In genomic region chr6:134830194-134830593, GRCh38 we compare ENCODE assay signal across 20 cellular contexts.
DNase-seq lines count a peak whose midpoint lies in the region; ATAC-seq and FAIRE-seq lines count a peak whose summit lies in the region.
"Had no signal": no experiment of that assay in that cellular context is flagged by ENCODE, and none has a peak within 500 bp of the region (broad histone marks: within the 10 kb centered on the region; RNA-seq: fewer than 3 reads in every experiment).

No MANE protein-coding gene starts in this region.

- H3K4me3 Mint-ChIP-seq in activated naive CD8-positive, alpha-beta T cell treated with anti-CD3 and anti-CD28 coated beads, Interleukin-2, amount 50 U/mL, for 24 hours = no peak overlapping the region
- H3K4me3 Mint-ChIP-seq: H9 had no signal

- H3K79me2 ChIP-seq in GM23248 (ENCODE audit: insufficient read depth) (no peaks in the 10 kb centered on the region), trophoblast cell (ENCODE audit: control insufficient read depth, insufficient read depth, low read length, poor library complexity) (no peaks in the 10 kb centered on the region)

- H3K4me1 Mint-ChIP-seq in activated naive CD8-positive, alpha-beta T cell treated with anti-CD3 and anti-CD28 coated beads, Interleukin-2, amount 50 U/mL, for 24 hours = no peaks in the 10 kb centered on the region

- H3K4me3 ChIP-seq in GM23248 (no peak overlapping the region), trophoblast cell (ENCODE audit: low read depth, low read length) (no peak overlapping the region)

- no peak overlapping the region for H3K23ac ChIP-seq in trophoblast cell (ENCODE audit: low read length)

- no peak overlapping the region for H2BK5ac ChIP-seq in trophoblast cell (ENCODE audit: low read depth, low read length, poor library complexity)

- H4K91ac ChIP-seq in trophoblast cell (ENCODE audit: low read depth, low read length) = no peak overlapping the region

- H2AK5ac ChIP-seq in trophoblast cell (ENCODE audit: low read length) = no peak overlapping the region

- H3K4ac ChIP-seq in trophoblast cell (ENCODE audit: low read depth, low read length) = no peak overlapping the region

- H4K12ac ChIP-seq in trophoblast cell (ENCODE audit: low read depth, low read length) = no peak overlapping the region

- H3K4me2 ChIP-seq in GM23248 (ENCODE audit: unreplicated experiment) (no peak overlapping the region), trophoblast cell (ENCODE audit: low read length) (no peak overlapping the region)

- H4K8ac ChIP-seq in trophoblast cell (ENCODE audit: low read depth, low read length) = no peak overlapping the region

- DNase-seq in GM23248 (peak; percentile 24), fibroblast of gingiva (ENCODE audit: low read depth) (peak; percentile 69), left lobe of liver (ENCODE audit: low spot score) (no peak), trophoblast cell (peak; percentile 44 to 46), HTR-8/SVneo (ENCODE audit: insufficient read length, low spot score) (no peak), 8988T (no peak), CD1c-positive myeloid dendritic cell (ENCODE audit: extremely low spot score) (no peak)
- DNase-seq in activated naive CD8-positive, alpha-beta T cell treated with anti-CD3 and anti-CD28 coated beads, Interleukin-2, amount 50 U/mL, for 24 hours = no peak
- DNase-seq: COR-L47, DMS153, GDM1, H9, Kasumi-1, MM.1S, NCI-H2029 treated with DMSO at 0.1 percent for 48 hours, NCI-H526 treated with DMSO at 0.1 percent for 48 hours had no signal

- peaks cover 2% of the 10 kb centered on the region for H3K9me3 Mint-ChIP-seq in activated naive CD8-positive, alpha-beta T cell treated with anti-CD3 and anti-CD28 coated beads, Interleukin-2, amount 50 U/mL, for 24 hours

- H2BK12ac ChIP-seq in trophoblast cell (ENCODE audit: low read length) = no peak overlapping the region

- H3K27me3 Mint-ChIP-seq in activated naive CD8-positive, alpha-beta T cell treated with anti-CD3 and anti-CD28 coated beads, Interleukin-2, amount 50 U/mL, for 24 hours = no peaks in the 10 kb centered on the region

- H3K14ac ChIP-seq in trophoblast cell (ENCODE audit: low read length) = no peak overlapping the region

- H2AFZ ChIP-seq in GM23248 (no peak overlapping the region), trophoblast cell (ENCODE audit: insufficient read depth, low read length, poor library complexity) (no peak overlapping the region)

- H4K20me1 ChIP-seq in GM23248 (ENCODE audit: insufficient read depth) = no peaks in the 10 kb centered on the region

- no peaks in the 10 kb centered on the region for H3K36me3 Mint-ChIP-seq in activated naive CD8-positive, alpha-beta T cell treated with anti-CD3 and anti-CD28 coated beads, Interleukin-2, amount 50 U/mL, for 24 hours (ENCODE audit: low read depth)

- 0 out of 2 replicates have a peak, but pooled peaks cover 6% of the 10 kb centered on the region for H3F3A ChIP-seq in GM23248 (ENCODE audit: insufficient read depth)

- H2BK120ac ChIP-seq in trophoblast cell (ENCODE audit: insufficient read depth, low read length, poor library complexity) = no peak overlapping the region

- H3K36me3 ChIP-seq in GM23248 (ENCODE audit: low read depth) (no peaks in the 10 kb centered on the region), trophoblast cell (ENCODE audit: control insufficient read depth in 1 of 2, insufficient read depth in 2 of 2, low read length in 2 of 2) (no peaks in the 10 kb centered on the region)

- H3K27me3 ChIP-seq in GM23248 (replicated peaks; ENCODE audit: insufficient read depth) = no peaks in the 10 kb centered on the region
- H3K27me3 ChIP-seq in trophoblast cell (ENCODE audit: insufficient read depth, low read length) = no peaks in the 10 kb centered on the region

- H3K9me3 ChIP-seq in GM23248 (ENCODE audit: low read depth) = no peaks in the 10 kb centered on the region
- no peaks in the 10 kb centered on the region for H3K9me3 ChIP-seq in trophoblast cell (ENCODE audit: insufficient read depth, low read depth, low read length)

- no peak overlapping the region for H3K18ac ChIP-seq in trophoblast cell (ENCODE audit: low read length)

- no peak overlapping the region for H3K27ac Mint-ChIP-seq in activated naive CD8-positive, alpha-beta T cell treated with anti-CD3 and anti-CD28 coated beads, Interleukin-2, amount 50 U/mL, for 24 hours
- H3K27ac Mint-ChIP-seq: H9 had no signal

- H3K79me1 ChIP-seq in trophoblast cell (ENCODE audit: low read length) = no peaks in the 10 kb centered on the region

- H3K4me1 ChIP-seq in GM23248 (ENCODE audit: insufficient read depth) = peaks cover 16% of the 10 kb centered on the region
- no peaks in the 10 kb centered on the region for H3K4me1 ChIP-seq in trophoblast cell (ENCODE audit: control insufficient read depth in 1 of 2, insufficient read depth in 2 of 2, low read length in 2 of 2)

- no peak overlapping the region for H3K27ac ChIP-seq in GM23248
- no peak overlapping the region for H3K27ac ChIP-seq in trophoblast cell (ENCODE audit: low read depth, low read length)
- H3K27ac ChIP-seq: C4-2B, HL-60 had no signal

- no peaks in the 10 kb centered on the region for H3K9me2 ChIP-seq in GM23248 (ENCODE audit: insufficient read depth)

- H3K9ac ChIP-seq in GM23248 (no peak overlapping the region), trophoblast cell (ENCODE audit: low read length) (no peak overlapping the region)

- in situ Hi-C loops in GM23248 (cut with MboI) = no loop called here

- ATAC-seq in left lobe of liver = peak; percentile 56
- no peak for ATAC-seq in activated naive CD8-positive, alpha-beta T cell treated with anti-CD3 and anti-CD28 coated beads, Interleukin-2, amount 50 U/mL, for 24 hours
- ATAC-seq: Right ventricle myocardium inferior had no signal

- 60 to 62% methylated on average over 4 of the region's 4 CpGs for WGBS in GM23248 (ENCODE audit: low coverage in 1 of 2, low lambda C conversion rate in 2 of 2, missing lambda C conversion rate in 2 of 2), 2 experiments
- WGBS in trophoblast cell (ENCODE audit: extremely low coverage, insufficient coverage, insufficient read length) = no CpG with 5 or more reads among the region's 4 CpGs

- FAIRE-seq in HTR-8/SVneo (lab: Jason Lieb, UNC) = no peak
- FAIRE-seq: RCC 7860 had no signal

Comparison
In these comparisons a context has a peak if more than half of its experiments do, and no peak if none do; other contexts are left out.
1. DNase-seq: peak in GM23248 (single experiment), fibroblast of gingiva (single experiment) and trophoblast cell (2 of 2); none in left lobe of liver (single experiment), HTR-8/SVneo (single experiment), activated naive CD8-positive, alpha-beta T cell treated with anti-CD3 and anti-CD28 coated beads, Interleukin-2, amount 50 U/mL, for 24 hours (single experiment), 8988T (single experiment) and CD1c-positive myeloid dendritic cell (single experiment).